ENCODE assay signal across 1 cellular context in genomic region chr3:16182183-16182582, GRCh38.
TF ChIP-seq lines count a peak whose summit lies in the region.

No MANE protein-coding gene starts in this region.

TF ChIP-seq in IMR-90, 13 proteins besides CTCF, POLR2A, EP300 and RAD21 (continued from another document):
- TF ChIP-seq ELK1 (IDR thresholded peaks at IDR 0.05; ENCODE audit: borderline replicate concordance, low read depth, low read length) (no peak), CHD1 (IDR thresholded peaks at IDR 0.05; ENCODE audit: low read depth, low read length) (no peak), MXI1 (IDR thresholded peaks at IDR 0.05; ENCODE audit: borderline replicate concordance, low read depth, low read length) (no peak), USF2 (IDR thresholded peaks at IDR 0.05; ENCODE audit: low read depth, low read length) (no peak), FOS (IDR thresholded peaks at IDR 0.05; ENCODE audit: low read depth, low read length) (no peak), NFE2L2 (IDR thresholded peaks at IDR 0.05; ENCODE audit: low read depth, low read length) (no peak), SMC3 (IDR thresholded peaks at IDR 0.05; ENCODE audit: low read depth, low read length) (no peak), MAZ (IDR thresholded peaks at IDR 0.05; ENCODE audit: borderline replicate concordance, low read depth, low read length) (no peak)
